Comparison of ENCODE assay signal across 1 cellular context in the genomic region with DNA sequence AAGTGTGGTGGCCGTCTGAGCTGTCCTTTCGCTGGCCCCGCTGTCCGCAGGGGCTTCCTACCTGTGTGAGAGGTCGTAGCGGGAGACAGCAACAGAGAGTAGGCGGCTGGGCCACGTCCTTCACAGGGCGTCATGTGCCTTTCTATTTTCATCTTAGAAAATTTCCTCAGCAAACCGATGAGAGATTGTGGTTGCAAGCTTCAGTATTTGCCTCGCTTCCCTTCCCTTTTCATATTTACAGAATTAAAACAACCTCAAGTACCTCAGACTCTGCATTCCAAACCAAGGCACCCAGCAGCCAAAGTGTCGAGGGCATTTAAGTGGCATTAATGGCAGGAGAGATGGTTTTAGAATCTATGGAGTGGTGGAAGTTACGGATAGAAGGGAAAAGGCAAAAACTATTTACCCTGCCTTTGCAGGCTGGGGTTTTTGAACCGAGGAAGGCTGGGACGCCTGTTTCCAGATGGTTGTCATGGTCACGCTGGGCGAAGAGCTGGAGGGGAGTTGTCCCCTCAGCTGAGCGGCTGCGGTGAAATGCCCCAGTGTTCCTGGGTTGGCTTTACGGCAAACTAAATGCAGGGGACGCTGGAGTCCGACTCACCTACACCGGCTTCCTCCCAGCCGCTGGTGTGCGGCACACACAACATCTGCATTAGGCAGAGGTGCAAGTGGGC.
TF ChIP-seq lines count a peak whose summit lies in the region.

No MANE protein-coding gene starts in this region.

TF ChIP-seq in GM23338, 12 proteins besides CTCF, POLR2A, EP300 and RAD21 (continued from another document):
- TF ChIP-seq STAT1 (IDR thresholded peaks at IDR 0.05; ENCODE audit: unreplicated experiment): no peak
- TF ChIP-seq, protein P1, sequence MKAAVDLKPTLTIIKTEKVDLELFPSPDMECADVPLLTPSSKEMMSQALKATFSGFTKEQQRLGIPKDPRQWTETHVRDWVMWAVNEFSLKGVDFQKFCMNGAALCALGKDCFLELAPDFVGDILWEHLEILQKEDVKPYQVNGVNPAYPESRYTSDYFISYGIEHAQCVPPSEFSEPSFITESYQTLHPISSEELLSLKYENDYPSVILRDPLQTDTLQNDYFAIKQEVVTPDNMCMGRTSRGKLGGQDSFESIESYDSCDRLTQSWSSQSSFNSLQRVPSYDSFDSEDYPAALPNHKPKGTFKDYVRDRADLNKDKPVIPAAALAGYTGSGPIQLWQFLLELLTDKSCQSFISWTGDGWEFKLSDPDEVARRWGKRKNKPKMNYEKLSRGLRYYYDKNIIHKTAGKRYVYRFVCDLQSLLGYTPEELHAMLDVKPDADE (IDR thresholded peaks at IDR 0.05): no peak
- no peak for TF ChIP-seq POLR2AphosphoS5 (IDR thresholded peaks at IDR 0.05; ENCODE audit: low read depth)
- TF ChIP-seq ZNF114 (CRISPR knock-in tag; IDR thresholded peaks at IDR 0.05): no peak
- TF ChIP-seq EZH2phosphoT487 (IDR thresholded peaks at IDR 0.05; ENCODE audit: unreplicated experiment): no peak
- TF ChIP-seq JUNB (IDR thresholded peaks at IDR 0.05; ENCODE audit: unreplicated experiment): no peak
- no peak for TF ChIP-seq EZH2 (IDR thresholded peaks at IDR 0.05; ENCODE audit: low read depth, unreplicated experiment)
- no peak for TF ChIP-seq CREB1 (CRISPR knock-in tag; IDR thresholded peaks at IDR 0.05; ENCODE audit: low read depth)
- TF ChIP-seq, protein P2, sequence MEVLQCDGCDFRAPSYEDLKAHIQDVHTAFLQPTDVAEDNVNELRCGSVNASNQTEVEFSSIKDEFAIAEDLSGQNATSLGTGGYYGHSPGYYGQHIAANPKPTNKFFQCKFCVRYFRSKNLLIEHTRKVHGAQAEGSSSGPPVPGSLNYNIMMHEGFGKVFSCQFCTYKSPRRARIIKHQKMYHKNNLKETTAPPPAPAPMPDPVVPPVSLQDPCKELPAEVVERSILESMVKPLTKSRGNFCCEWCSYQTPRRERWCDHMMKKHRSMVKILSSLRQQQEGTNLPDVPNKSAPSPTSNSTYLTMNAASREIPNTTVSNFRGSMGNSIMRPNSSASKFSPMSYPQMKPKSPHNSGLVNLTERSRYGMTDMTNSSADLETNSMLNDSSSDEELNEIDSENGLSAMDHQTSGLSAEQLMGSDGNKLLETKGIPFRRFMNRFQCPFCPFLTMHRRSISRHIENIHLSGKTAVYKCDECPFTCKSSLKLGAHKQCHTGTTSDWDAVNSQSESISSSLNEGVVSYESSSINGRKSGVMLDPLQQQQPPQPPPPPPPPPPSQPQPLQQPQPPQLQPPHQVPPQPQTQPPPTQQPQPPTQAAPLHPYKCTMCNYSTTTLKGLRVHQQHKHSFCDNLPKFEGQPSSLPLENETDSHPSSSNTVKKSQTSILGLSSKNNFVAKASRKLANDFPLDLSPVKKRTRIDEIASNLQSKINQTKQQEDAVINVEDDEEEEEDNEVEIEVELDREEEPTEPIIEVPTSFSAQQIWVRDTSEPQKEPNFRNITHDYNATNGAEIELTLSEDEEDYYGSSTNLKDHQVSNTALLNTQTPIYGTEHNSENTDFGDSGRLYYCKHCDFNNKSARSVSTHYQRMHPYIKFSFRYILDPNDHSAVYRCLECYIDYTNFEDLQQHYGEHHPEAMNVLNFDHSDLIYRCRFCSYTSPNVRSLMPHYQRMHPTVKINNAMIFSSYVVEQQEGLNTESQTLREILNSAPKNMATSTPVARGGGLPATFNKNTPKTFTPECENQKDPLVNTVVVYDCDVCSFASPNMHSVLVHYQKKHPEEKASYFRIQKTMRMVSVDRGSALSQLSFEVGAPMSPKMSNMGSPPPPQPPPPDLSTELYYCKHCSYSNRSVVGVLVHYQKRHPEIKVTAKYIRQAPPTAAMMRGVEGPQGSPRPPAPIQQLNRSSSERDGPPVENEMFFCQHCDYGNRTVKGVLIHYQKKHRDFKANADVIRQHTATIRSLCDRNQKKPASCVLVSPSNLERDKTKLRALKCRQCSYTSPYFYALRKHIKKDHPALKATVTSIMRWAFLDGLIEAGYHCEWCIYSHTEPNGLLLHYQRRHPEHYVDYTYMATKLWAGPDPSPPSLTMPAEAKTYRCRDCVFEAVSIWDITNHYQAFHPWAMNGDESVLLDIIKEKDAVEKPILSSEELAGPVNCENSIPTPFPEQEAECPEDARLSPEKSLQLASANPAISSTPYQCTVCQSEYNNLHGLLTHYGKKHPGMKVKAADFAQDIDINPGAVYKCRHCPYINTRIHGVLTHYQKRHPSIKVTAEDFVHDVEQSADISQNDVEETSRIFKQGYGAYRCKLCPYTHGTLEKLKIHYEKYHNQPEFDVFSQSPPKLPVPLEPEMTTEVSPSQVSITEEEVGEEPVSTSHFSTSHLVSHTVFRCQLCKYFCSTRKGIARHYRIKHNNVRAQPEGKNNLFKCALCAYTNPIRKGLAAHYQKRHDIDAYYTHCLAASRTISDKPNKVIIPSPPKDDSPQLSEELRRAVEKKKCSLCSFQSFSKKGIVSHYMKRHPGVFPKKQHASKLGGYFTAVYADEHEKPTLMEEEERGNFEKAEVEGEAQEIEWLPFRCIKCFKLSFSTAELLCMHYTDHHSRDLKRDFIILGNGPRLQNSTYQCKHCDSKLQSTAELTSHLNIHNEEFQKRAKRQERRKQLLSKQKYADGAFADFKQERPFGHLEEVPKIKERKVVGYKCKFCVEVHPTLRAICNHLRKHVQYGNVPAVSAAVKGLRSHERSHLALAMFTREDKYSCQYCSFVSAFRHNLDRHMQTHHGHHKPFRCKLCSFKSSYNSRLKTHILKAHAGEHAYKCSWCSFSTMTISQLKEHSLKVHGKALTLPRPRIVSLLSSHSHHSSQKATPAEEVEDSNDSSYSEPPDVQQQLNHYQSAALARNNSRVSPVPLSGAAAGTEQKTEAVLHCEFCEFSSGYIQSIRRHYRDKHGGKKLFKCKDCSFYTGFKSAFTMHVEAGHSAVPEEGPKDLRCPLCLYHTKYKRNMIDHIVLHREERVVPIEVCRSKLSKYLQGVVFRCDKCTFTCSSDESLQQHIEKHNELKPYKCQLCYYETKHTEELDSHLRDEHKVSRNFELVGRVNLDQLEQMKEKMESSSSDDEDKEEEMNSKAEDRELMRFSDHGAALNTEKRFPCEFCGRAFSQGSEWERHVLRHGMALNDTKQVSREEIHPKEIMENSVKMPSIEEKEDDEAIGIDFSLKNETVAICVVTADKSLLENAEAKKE (CRISPR knock-in tag; IDR thresholded peaks at IDR 0.05): no peak
- TF ChIP-seq ZNF331 (CRISPR knock-in tag; IDR thresholded peaks at IDR 0.05; ENCODE audit: low read depth): no peak
- no peak for TF ChIP-seq NANOG (IDR thresholded peaks at IDR 0.05; ENCODE audit: borderline replicate concordance)
